9 cellular contexts compared by ENCODE assay signal in genomic region chr19:39834287-39834841, GRCh38. TPM values are rescaled to one million over a fixed set of nuclear protein-coding genes. Genes with fewer than 3 reads are reported as not detected.
A peak's percentile ranks its signal among the peaks of the same experiment; 100 is the strongest.
DNase-seq lines count a peak whose midpoint lies in the region; ATAC-seq and TF ChIP-seq lines count a peak whose summit lies in the region.
"Had no signal": no experiment of that assay in that cellular context is flagged by ENCODE, and none has a peak within 500 bp of the region (broad histone marks: within the 10 kb centered on the region; RNA-seq: fewer than 3 reads in every experiment).

No MANE protein-coding gene starts in this region.

- H3K4me3 ChIP-seq in SK-N-MC (peak overlapping the region; percentile 100), fibroblast of mammary gland (ENCODE audit: control insufficient read depth, low read depth, low read length) (peak overlapping the region; percentile 79), gastrocnemius medialis (peak overlapping the region; percentile 32 to 97 (median 80))

- H3K27me3 ChIP-seq in gastrocnemius medialis: no peaks in the 10 kb centered on the region

- TF ChIP-seq CTCF in fibroblast of mammary gland (conservative IDR thresholded peaks at IDR 0.05; ENCODE audit: control insufficient read depth, insufficient read depth, low read depth, low read length) (no peak), gastrocnemius medialis (IDR thresholded peaks at IDR 0.05 in 4 of 5, conservative IDR thresholded peaks at IDR 0.05 in 1 of 5) (no peak)

- no peaks in the 10 kb centered on the region for H3K9me3 ChIP-seq in SK-N-MC (ENCODE audit: low read depth, low read length)
- H3K9me3 ChIP-seq in gastrocnemius medialis: no peaks in the 10 kb centered on the region

- H3K4me1 ChIP-seq in gastrocnemius medialis: peaks cover 19 to 31% of the 10 kb centered on the region in 2 donors

- H3K27ac ChIP-seq in SK-N-MC (peak overlapping the region; percentile 60; the same call in 1 of the 2 replicates), gastrocnemius medialis (peak overlapping the region; percentile 90 to 99 (median 94))

- H3K36me3 ChIP-seq in SK-N-MC (ENCODE audit: insufficient read depth, low read length) (peaks cover 74% of the 10 kb centered on the region), gastrocnemius medialis (peaks cover 0 to 66% of the 10 kb centered on the region in 2 donors)

- no peak overlapping the region for H3K9ac ChIP-seq in SK-N-MC (ENCODE audit: insufficient read length)

- intact Hi-C loops in gastrocnemius medialis (cut with DNase I; ENCODE audit: low total_unique reads): loop anchor here (1.0 to 10.0 kb wide), 3 partner anchors 31 to 630 kb away; partner anchors contain the start of genes BLVRB, PLEKHG2 and SPTBN4

- ATAC-seq in gastrocnemius medialis (no peak), GM19455 (IDR thresholded peaks at IDR 0.05; ENCODE audit: unreplicated experiment) (no peak), GM18868 (IDR thresholded peaks at IDR 0.05; ENCODE audit: unreplicated experiment) (no peak), HG02852 (IDR thresholded peaks at IDR 0.05; ENCODE audit: unreplicated experiment) (no peak)

- in situ Hi-C loops in gastrocnemius medialis (cut with MboI; ENCODE audit: low sequenced_read_pairs in 4 of 4): loop anchor here in 2 of 4 donors (25.0 kb wide), 2 partner anchors 297 to 397 kb away; partner anchors contain the start of genes RPS16 (in 2 of the 2), SUPT5H (in 2 of the 2), EID2 (in 1 of the 2) and EID2B (in 1 of the 2)

- DNase-seq in SK-N-MC (ENCODE audit: low read depth, low spot score): no peak
- no peak for DNase-seq in fibroblast of mammary gland (ENCODE audit: low read depth)
- DNase-seq in gastrocnemius medialis: no peak
- DNase-seq in H4 (ENCODE audit: low spot score): no peak

- peak; percentile 35 for TF ChIP-seq POLR2A in GM19099 (IDR thresholded peaks at IDR 0.05; ENCODE audit: extremely low read depth, insufficient read length, low read depth)
- TF ChIP-seq POLR2A in gastrocnemius medialis (IDR thresholded peaks at IDR 0.05): no peak

RNA-seq across cellular contexts. Expression of gene DYRK1B, which starts 0.4 kb away (rescaled TPM):
- total RNA-seq in gastrocnemius medialis: 10 to 100 TPM; 39.6 to 68.7 (median 61.8) TPM
- total RNA-seq in H4 (2014; rRNA removed; shearing (Covaris generic)): 4.2 and 4.3 TPM in 2 replicates

RNA-seq across cellular contexts. Expression of gene FBL, which starts 11.8 kb away (rescaled TPM):
- total RNA-seq in gastrocnemius medialis: 10 to 100 TPM; 40.4 to 79.4 (median 67.0) TPM
- 256 and 309 TPM in 2 replicates for total RNA-seq in H4 (2014; rRNA removed; shearing (Covaris generic))

RNA-seq across cellular contexts. Expression of gene LEUTX, which starts 55.7 kb away (rescaled TPM):
- total RNA-seq in gastrocnemius medialis: not detected
- total RNA-seq in H4 (2014; rRNA removed; shearing (Covaris generic)): not detected in 2 replicates
- total RNA-seq: renal cortical epithelial cell had no signal
